In genomic region chr1:208303743-208304142, GRCh38 we compare ENCODE assay signal across 22 cellular contexts. TPM values are rescaled to one million over a fixed set of nuclear protein-coding genes. Genes with fewer than 3 reads are reported as not detected.
DNase-seq lines count a peak whose midpoint lies in the region; ATAC-seq and TF ChIP-seq lines count a peak whose summit lies in the region.
"Had no signal": no experiment of that assay in that cellular context is flagged by ENCODE, and none has a peak within 500 bp of the region (broad histone marks: within the 10 kb centered on the region; RNA-seq: fewer than 3 reads in every experiment).

No MANE protein-coding gene starts in this region.

- peaks cover 8% of the 10 kb centered on the region; the same call in 2 of the 3 replicates for H3K4me1 Mint-ChIP-seq in GM23338
- H3K4me1 Mint-ChIP-seq: CD14-positive monocyte; CD8-positive, alpha-beta memory T cell had no signal

- H3K4me3 Mint-ChIP-seq in GM23338, result no peak overlapping the region
- H3K4me3 Mint-ChIP-seq: CD14-positive monocyte; CD4-positive, alpha-beta T cell; CD8-positive, alpha-beta memory T cell had no signal

- TF ChIP-seq CTCF in GM23338 (conservative IDR thresholded peaks at IDR 0.05; ENCODE audit: low read depth in 2 of 2), result no peak
- no peak for TF ChIP-seq CTCF in choroid plexus epithelial cell (conservative IDR thresholded peaks at IDR 0.05; ENCODE audit: low read depth, low read length)

- H3K9me2 ChIP-seq in GM23338 (ENCODE audit: insufficient read depth), result no peaks in the 10 kb centered on the region

- H3K36me3 ChIP-seq in GM23338 (ENCODE audit: insufficient read depth), result no peaks in the 10 kb centered on the region
- no peaks in the 10 kb centered on the region for H3K36me3 ChIP-seq in SJSA1
- H3K36me3 ChIP-seq: BE2C; BLaER1 treated with 17β-estradiol and CSF1 and Interleukin-3, amounts not matched to agents 10 nM and 100 nM had no signal

- H3K9me3 ChIP-seq in SJSA1 (replicated peaks), result no peaks in the 10 kb centered on the region
- H3K9me3 ChIP-seq: A549; BE2C; BLaER1 treated with 17β-estradiol and CSF1 and Interleukin-3, amounts not matched to agents 10 nM and 100 nM had no signal

- H3K27me3 Mint-ChIP-seq in GM23338 (ENCODE audit: insufficient read depth, low read depth, poor library complexity), result no peaks in the 10 kb centered on the region

- H3K4me1 ChIP-seq in GM23338 (ENCODE audit: insufficient read depth) (peaks cover 5% of the 10 kb centered on the region; the same call in 1 of the 2 replicates), SJSA1 (replicated peaks) (peaks cover 26% of the 10 kb centered on the region)
- H3K4me1 ChIP-seq: A549; BLaER1 treated with 17β-estradiol and CSF1 and Interleukin-3, amounts not matched to agents 10 nM and 100 nM had no signal

- H4K20me1 ChIP-seq in GM23338 (replicated peaks; ENCODE audit: insufficient read depth), result no peaks in the 10 kb centered on the region
- H4K20me1 ChIP-seq: BLaER1 treated with 17β-estradiol and CSF1 and Interleukin-3, amounts not matched to agents 10 nM and 100 nM had no signal

- H3F3A ChIP-seq in GM23338 (replicated peaks; ENCODE audit: low read depth), result no peaks in the 10 kb centered on the region

- H3K27ac ChIP-seq in GM23338 (ENCODE audit: low read depth) (no peak overlapping the region), SJSA1 (peak overlapping the region; percentile 97)
- H3K27ac ChIP-seq: A549; BLaER1 treated with 17β-estradiol and CSF1 and Interleukin-3, amounts not matched to agents 10 nM and 100 nM had no signal

- no peak overlapping the region for H3K4me2 ChIP-seq in GM23338
- H3K4me2 ChIP-seq: A549; BLaER1 treated with 17β-estradiol and CSF1 and Interleukin-3, amounts not matched to agents 10 nM and 100 nM had no signal

- H3K4me3 ChIP-seq in GM23338 (no peak overlapping the region), SJSA1 (no peak overlapping the region), choroid plexus epithelial cell (ENCODE audit: low read depth, low read length) (no peak overlapping the region)
- H3K4me3 ChIP-seq: A549; BLaER1 treated with 17β-estradiol and CSF1 and Interleukin-3, amounts not matched to agents 10 nM and 100 nM; GM12878 had no signal

- no peak overlapping the region for H2AFZ ChIP-seq in GM23338

- ATAC-seq in GM23338 (peak; percentile 35; the same call in 2 of the 3 replicates), GM18858 (IDR thresholded peaks at IDR 0.05; ENCODE audit: unreplicated experiment) (no peak)
- ATAC-seq: A549, GM12878 had no signal

- no peak overlapping the region for H3K27ac Mint-ChIP-seq in GM23338
- H3K27ac Mint-ChIP-seq: CD14-positive monocyte; CD4-positive, alpha-beta T cell; CD8-positive, alpha-beta memory T cell had no signal

- no peaks in the 10 kb centered on the region for H3K27me3 ChIP-seq in GM23338 (ENCODE audit: insufficient read depth)
- no peaks in the 10 kb centered on the region for H3K27me3 ChIP-seq in SJSA1 (replicated peaks)
- H3K27me3 ChIP-seq: BE2C; BLaER1 treated with 17β-estradiol and CSF1 and Interleukin-3, amounts not matched to agents 10 nM and 100 nM had no signal

- no peaks in the 10 kb centered on the region for H3K9me3 Mint-ChIP-seq in GM23338
- H3K9me3 Mint-ChIP-seq: CD14-positive monocyte; CD4-positive, alpha-beta T cell had no signal

- H3K36me3 Mint-ChIP-seq in GM23338 (ENCODE audit: low read depth), result no peaks in the 10 kb centered on the region
- H3K36me3 Mint-ChIP-seq: CD14-positive monocyte; CD8-positive, alpha-beta memory T cell had no signal

- no peaks in the 10 kb centered on the region for H3K79me2 ChIP-seq in GM23338 (replicated peaks; ENCODE audit: insufficient read depth)

- DNase-seq in GM23338 (ENCODE audit: low spot score), result no peak
- DNase-seq in SJSA1 (ENCODE audit: low read depth in 1 of 2, low spot score in 2 of 2), result peak; percentile 85 to 86
- DNase-seq in choroid plexus epithelial cell (ENCODE audit: low read depth), result peak; percentile 12
- DNase-seq in stimulated activated CD4-positive, alpha-beta T cell treated with anti-CD3 and anti-CD28 coated beads, Interleukin-4, amount 100 ng/mL, for 24 hours, result no peak
- no peak for DNase-seq in NCI-H748 treated with DMSO at 0.1 percent for 48 hours (lab: John Stamatoyannopoulos, UW)
- DNase-seq: 8988T; ACHN; AML-193; BE2C; CD4-positive, alpha-beta T cell; CD8-positive, alpha-beta memory T cell; DMS 273 treated with DMSO at 0.1 percent for 48 hours; DMS79; EL; GDM1; H7; HCEC 1CT had no signal

TF ChIP-seq in GM23338, 12 proteins besides CTCF, POLR2A, EP300 and RAD21 (continues in another document):
- no peak for TF ChIP-seq POLR2AphosphoS5 (IDR thresholded peaks at IDR 0.05; ENCODE audit: low read depth)
- no peak for TF ChIP-seq EZH2phosphoT487 (IDR thresholded peaks at IDR 0.05; ENCODE audit: unreplicated experiment)
- no peak for TF ChIP-seq STAT1 (IDR thresholded peaks at IDR 0.05; ENCODE audit: unreplicated experiment)
- TF ChIP-seq, protein P1, sequence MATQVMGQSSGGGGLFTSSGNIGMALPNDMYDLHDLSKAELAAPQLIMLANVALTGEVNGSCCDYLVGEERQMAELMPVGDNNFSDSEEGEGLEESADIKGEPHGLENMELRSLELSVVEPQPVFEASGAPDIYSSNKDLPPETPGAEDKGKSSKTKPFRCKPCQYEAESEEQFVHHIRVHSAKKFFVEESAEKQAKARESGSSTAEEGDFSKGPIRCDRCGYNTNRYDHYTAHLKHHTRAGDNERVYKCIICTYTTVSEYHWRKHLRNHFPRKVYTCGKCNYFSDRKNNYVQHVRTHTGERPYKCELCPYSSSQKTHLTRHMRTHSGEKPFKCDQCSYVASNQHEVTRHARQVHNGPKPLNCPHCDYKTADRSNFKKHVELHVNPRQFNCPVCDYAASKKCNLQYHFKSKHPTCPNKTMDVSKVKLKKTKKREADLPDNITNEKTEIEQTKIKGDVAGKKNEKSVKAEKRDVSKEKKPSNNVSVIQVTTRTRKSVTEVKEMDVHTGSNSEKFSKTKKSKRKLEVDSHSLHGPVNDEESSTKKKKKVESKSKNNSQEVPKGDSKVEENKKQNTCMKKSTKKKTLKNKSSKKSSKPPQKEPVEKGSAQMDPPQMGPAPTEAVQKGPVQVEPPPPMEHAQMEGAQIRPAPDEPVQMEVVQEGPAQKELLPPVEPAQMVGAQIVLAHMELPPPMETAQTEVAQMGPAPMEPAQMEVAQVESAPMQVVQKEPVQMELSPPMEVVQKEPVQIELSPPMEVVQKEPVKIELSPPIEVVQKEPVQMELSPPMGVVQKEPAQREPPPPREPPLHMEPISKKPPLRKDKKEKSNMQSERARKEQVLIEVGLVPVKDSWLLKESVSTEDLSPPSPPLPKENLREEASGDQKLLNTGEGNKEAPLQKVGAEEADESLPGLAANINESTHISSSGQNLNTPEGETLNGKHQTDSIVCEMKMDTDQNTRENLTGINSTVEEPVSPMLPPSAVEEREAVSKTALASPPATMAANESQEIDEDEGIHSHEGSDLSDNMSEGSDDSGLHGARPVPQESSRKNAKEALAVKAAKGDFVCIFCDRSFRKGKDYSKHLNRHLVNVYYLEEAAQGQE (IDR thresholded peaks at IDR 0.05; ENCODE audit: unreplicated experiment), result no peak
- no peak for TF ChIP-seq CREB1 (CRISPR knock-in tag; IDR thresholded peaks at IDR 0.05; ENCODE audit: low read depth)
- TF ChIP-seq EZH2 (IDR thresholded peaks at IDR 0.05; ENCODE audit: low read depth, unreplicated experiment), result no peak

RNA-seq across cellular contexts. Expression of gene PLXNA2, which starts 59.6 kb away (rescaled TPM):
- total RNA-seq in GM23338 (2014; rRNA removed; shearing (Covaris generic)), result 1.8 and 3.2 TPM in 2 replicates
- 0.40 and 0.45 TPM in 2 replicates for polyA plus RNA-seq in GM23338 (2016; fragmentation: Nextera tagmentation; extraction: Ambion mirVana)
- total RNA-seq in SJSA1 (2014; rRNA removed; shearing (Covaris generic)), result 5.4 and 8.7 TPM in 2 replicates

Comparison
In these comparisons a context has a peak if more than half of its experiments do, and no peak if none do; other contexts are left out.
1. DNase-seq: peak in SJSA1 (2 of 2) and choroid plexus epithelial cell (single experiment); none in GM23338 (single experiment), stimulated activated CD4-positive, alpha-beta T cell treated with anti-CD3 and anti-CD28 coated beads, Interleukin-4, amount 100 ng/mL, for 24 hours (single experiment) and NCI-H748 treated with DMSO at 0.1 percent for 48 hours (single experiment).